Comparison of ENCODE assay signal across 1 cellular context in the genomic region with DNA sequence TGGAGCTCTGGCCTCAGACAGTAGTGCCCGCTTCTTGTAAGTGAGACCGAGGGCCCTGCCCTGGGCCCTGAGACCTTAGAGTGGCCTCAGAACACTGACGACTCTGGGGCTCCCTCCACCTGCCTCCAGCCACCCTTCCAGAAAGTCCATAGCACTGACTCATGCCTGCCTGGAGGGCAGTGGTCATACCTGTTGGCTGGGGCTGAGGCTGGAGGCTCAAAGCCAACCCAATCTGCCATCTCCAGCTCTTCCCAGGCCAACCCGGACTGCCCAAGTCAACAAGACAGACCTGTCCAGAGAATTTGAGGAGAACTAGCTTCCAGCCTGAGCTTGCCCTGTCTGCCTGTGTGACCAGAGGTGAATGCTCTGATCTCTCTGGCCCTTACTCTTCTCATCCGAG.
TF ChIP-seq lines count a peak whose summit lies in the region.

No MANE protein-coding gene starts in this region.

TF ChIP-seq in HCT116, 20 proteins besides CTCF, POLR2A, EP300 and RAD21 (continued from another document):
- TF ChIP-seq, protein P1, sequence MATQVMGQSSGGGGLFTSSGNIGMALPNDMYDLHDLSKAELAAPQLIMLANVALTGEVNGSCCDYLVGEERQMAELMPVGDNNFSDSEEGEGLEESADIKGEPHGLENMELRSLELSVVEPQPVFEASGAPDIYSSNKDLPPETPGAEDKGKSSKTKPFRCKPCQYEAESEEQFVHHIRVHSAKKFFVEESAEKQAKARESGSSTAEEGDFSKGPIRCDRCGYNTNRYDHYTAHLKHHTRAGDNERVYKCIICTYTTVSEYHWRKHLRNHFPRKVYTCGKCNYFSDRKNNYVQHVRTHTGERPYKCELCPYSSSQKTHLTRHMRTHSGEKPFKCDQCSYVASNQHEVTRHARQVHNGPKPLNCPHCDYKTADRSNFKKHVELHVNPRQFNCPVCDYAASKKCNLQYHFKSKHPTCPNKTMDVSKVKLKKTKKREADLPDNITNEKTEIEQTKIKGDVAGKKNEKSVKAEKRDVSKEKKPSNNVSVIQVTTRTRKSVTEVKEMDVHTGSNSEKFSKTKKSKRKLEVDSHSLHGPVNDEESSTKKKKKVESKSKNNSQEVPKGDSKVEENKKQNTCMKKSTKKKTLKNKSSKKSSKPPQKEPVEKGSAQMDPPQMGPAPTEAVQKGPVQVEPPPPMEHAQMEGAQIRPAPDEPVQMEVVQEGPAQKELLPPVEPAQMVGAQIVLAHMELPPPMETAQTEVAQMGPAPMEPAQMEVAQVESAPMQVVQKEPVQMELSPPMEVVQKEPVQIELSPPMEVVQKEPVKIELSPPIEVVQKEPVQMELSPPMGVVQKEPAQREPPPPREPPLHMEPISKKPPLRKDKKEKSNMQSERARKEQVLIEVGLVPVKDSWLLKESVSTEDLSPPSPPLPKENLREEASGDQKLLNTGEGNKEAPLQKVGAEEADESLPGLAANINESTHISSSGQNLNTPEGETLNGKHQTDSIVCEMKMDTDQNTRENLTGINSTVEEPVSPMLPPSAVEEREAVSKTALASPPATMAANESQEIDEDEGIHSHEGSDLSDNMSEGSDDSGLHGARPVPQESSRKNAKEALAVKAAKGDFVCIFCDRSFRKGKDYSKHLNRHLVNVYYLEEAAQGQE (IDR thresholded peaks at IDR 0.05; ENCODE audit: low read depth), result no peak
TF ChIP-seq in HCT116: peak in this region for 0.
